In the genomic region with DNA sequence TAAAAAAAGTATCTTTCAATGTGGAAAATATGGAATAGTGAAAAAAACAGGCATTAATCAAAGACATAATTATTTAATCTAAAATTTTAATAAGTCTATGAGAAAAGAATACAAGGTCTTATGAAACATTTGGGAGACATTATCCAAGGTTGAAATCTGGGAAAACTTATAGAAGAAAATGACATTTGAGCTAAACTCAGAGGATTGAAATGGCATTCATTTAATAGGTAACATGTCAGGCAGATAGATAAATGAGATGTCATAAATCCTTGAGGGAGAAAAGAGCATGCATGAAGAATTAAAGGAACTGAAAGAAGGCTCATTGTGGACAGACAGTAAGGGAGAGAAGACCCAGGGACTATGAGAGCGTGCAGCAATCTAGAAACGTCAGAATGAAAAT, we compare ENCODE assay signal across 30 cellular contexts.
"Had no signal": no experiment of that assay in that cellular context is flagged by ENCODE, and none has a peak within 500 bp of the region (broad histone marks: within the 10 kb centered on the region; RNA-seq: fewer than 3 reads in every experiment).

No MANE protein-coding gene starts in this region.

- H3K9me3 ChIP-seq: ovary, psoas muscle, right lobe of liver, sigmoid colon, suprapubic skin, testis, tibial artery, transverse colon, upper lobe of right lung, uterus had no signal

- H3K4me3 Mint-ChIP-seq: naive thymus-derived CD8-positive, alpha-beta T cell; natural killer cell treated with Interleukin-12 subunit alpha and Interleukin-12 subunit beta and Interleukin-15 and Interleukin-18, amount 100 ng/mL, for 72 hours; nephron progenitor cell; neural progenitor cell; stimulated activated effector memory CD8-positive, alpha-beta T cell treated with anti-CD3 and anti-CD28 coated beads, Interleukin-12 subunit alpha, Interleukin-12 subunit beta, amount 100 ng/mL, for 72 hours; stimulated activated naive B cell treated with anti-CD40 and anti-IgM and Interleukin-4, amounts not matched to agents 10 μg/mL and 1 μg/mL and 100 μg/mL, for 72 hours; stimulated activated naive CD8-positive, alpha-beta T cell treated with anti-CD3 and anti-CD28 coated beads, Interleukin-15, amount 100 ng/mL, for 72 hours; type B pancreatic cell had no signal

- H3K4me1 Mint-ChIP-seq: naive thymus-derived CD8-positive, alpha-beta T cell; nephron progenitor cell; neural progenitor cell; stimulated activated effector memory CD8-positive, alpha-beta T cell treated with anti-CD3 and anti-CD28 coated beads, Interleukin-12 subunit alpha, Interleukin-12 subunit beta, amount 100 ng/mL, for 72 hours; stimulated activated naive B cell treated with anti-CD40 and anti-IgM and Interleukin-4, amounts not matched to agents 10 μg/mL and 1 μg/mL and 100 μg/mL, for 72 hours; stimulated activated naive CD8-positive, alpha-beta T cell treated with anti-CD3 and anti-CD28 coated beads, Interleukin-15, amount 100 ng/mL, for 72 hours had no signal

- H3K27ac ChIP-seq: neural progenitor cell, ovary, parathyroid adenoma, psoas muscle, right lobe of liver, sigmoid colon, suprapubic skin, testis, tibial artery, transverse colon, upper lobe of right lung, uterus had no signal

- H3K9ac ChIP-seq: neural progenitor cell, parathyroid adenoma had no signal

- H3K4me2 ChIP-seq: neural progenitor cell had no signal

- DNase-seq: naive thymus-derived CD8-positive, alpha-beta T cell; nephron progenitor cell; occipital lobe; ovary; posterior cingulate gyrus; psoas muscle; right cardiac atrium; right lobe of liver; sigmoid colon; small intestine; stimulated activated CD4-positive, alpha-beta T cell treated with anti-CD3 and anti-CD28 coated beads, Interleukin-15, amount 100 ng/mL, for 24 hours; stimulated activated CD4-positive, alpha-beta T cell treated with anti-CD3 and anti-CD28 coated beads, Interleukin-2, amount 100 ng/mL, for 24 hours; stimulated activated CD4-positive, alpha-beta T cell treated with anti-CD3 and anti-CD28 coated beads, Interleukin-2, amount 100 ng/mL, for 48 hours; stimulated activated CD4-positive, alpha-beta T cell treated with anti-CD3 and anti-CD28 coated beads, Interleukin-4, amount 100 ng/mL, for 24 hours; stimulated activated naive B cell treated with anti-CD40 and anti-IgM and Interleukin-4, amounts not matched to agents 10 μg/mL and 1 μg/mL and 100 μg/mL, for 72 hours; stimulated activated naive CD4-positive, alpha-beta T cell treated with Interleukin-2 at 50 U/mL for 16 hours; stimulated activated naive CD8-positive, alpha-beta T cell treated with anti-CD3 and anti-CD28 coated beads, Interleukin-15, amount 100 ng/mL, for 72 hours; substantia nigra; testis; tibial artery; transverse colon; upper lobe of right lung; uterus had no signal

- H3K36me3 Mint-ChIP-seq: naive thymus-derived CD8-positive, alpha-beta T cell; neural progenitor cell; stimulated activated effector memory CD8-positive, alpha-beta T cell treated with anti-CD3 and anti-CD28 coated beads, Interleukin-12 subunit alpha, Interleukin-12 subunit beta, amount 100 ng/mL, for 72 hours; stimulated activated naive B cell treated with anti-CD40 and anti-IgM and Interleukin-4, amounts not matched to agents 10 μg/mL and 1 μg/mL and 100 μg/mL, for 72 hours; type B pancreatic cell had no signal

- H3K79me2 ChIP-seq: parathyroid adenoma had no signal

- ATAC-seq: naive thymus-derived CD8-positive, alpha-beta T cell; natural killer cell treated with Interleukin-12 subunit alpha and Interleukin-12 subunit beta and Interleukin-15 and Interleukin-18, amount 100 ng/mL, for 72 hours; psoas muscle; right cardiac atrium; right lobe of liver; stimulated activated effector memory CD8-positive, alpha-beta T cell treated with anti-CD3 and anti-CD28 coated beads, Interleukin-12 subunit alpha, Interleukin-12 subunit beta, amount 100 ng/mL, for 72 hours; stimulated activated naive B cell treated with anti-CD40 and anti-IgM and Interleukin-4, amounts not matched to agents 10 μg/mL and 1 μg/mL and 100 μg/mL, for 72 hours; stimulated activated naive CD8-positive, alpha-beta T cell treated with anti-CD3 and anti-CD28 coated beads, Interleukin-15, amount 100 ng/mL, for 72 hours; upper lobe of right lung had no signal

- H3K36me3 ChIP-seq: neural progenitor cell, ovary, right lobe of liver, sigmoid colon, suprapubic skin, tibial artery, transverse colon, upper lobe of right lung, uterus had no signal

- H3K4me1 ChIP-seq: neural progenitor cell, parathyroid adenoma, psoas muscle, right lobe of liver, sigmoid colon, suprapubic skin, testis, tibial artery, transverse colon, upper lobe of right lung, uterus had no signal

- H3K9me3 Mint-ChIP-seq: nephron progenitor cell, neural progenitor cell, type B pancreatic cell had no signal

- H3K27me3 ChIP-seq: neural progenitor cell, ovary, right lobe of liver, sigmoid colon, suprapubic skin, testis, tibial artery, transverse colon, upper lobe of right lung, uterus had no signal

- H3K27me3 Mint-ChIP-seq: naive thymus-derived CD8-positive, alpha-beta T cell; natural killer cell treated with Interleukin-12 subunit alpha and Interleukin-12 subunit beta and Interleukin-15 and Interleukin-18, amount 100 ng/mL, for 72 hours; progenitor cell of endocrine pancreas; stimulated activated naive B cell treated with anti-CD40 and anti-IgM and Interleukin-4, amounts not matched to agents 10 μg/mL and 1 μg/mL and 100 μg/mL, for 72 hours; stimulated activated naive CD8-positive, alpha-beta T cell treated with anti-CD3 and anti-CD28 coated beads, Interleukin-15, amount 100 ng/mL, for 72 hours; type B pancreatic cell had no signal

- H3K27ac Mint-ChIP-seq: naive thymus-derived CD8-positive, alpha-beta T cell; natural killer cell treated with Interleukin-12 subunit alpha and Interleukin-12 subunit beta and Interleukin-15 and Interleukin-18, amount 100 ng/mL, for 72 hours; nephron progenitor cell; neural progenitor cell; progenitor cell of endocrine pancreas; stimulated activated effector memory CD8-positive, alpha-beta T cell treated with anti-CD3 and anti-CD28 coated beads, Interleukin-12 subunit alpha, Interleukin-12 subunit beta, amount 100 ng/mL, for 72 hours; stimulated activated naive B cell treated with anti-CD40 and anti-IgM and Interleukin-4, amounts not matched to agents 10 μg/mL and 1 μg/mL and 100 μg/mL, for 72 hours; stimulated activated naive CD8-positive, alpha-beta T cell treated with anti-CD3 and anti-CD28 coated beads, Interleukin-15, amount 100 ng/mL, for 72 hours; type B pancreatic cell had no signal

- H2AFZ ChIP-seq: neural progenitor cell, parathyroid adenoma had no signal

- H3K4me3 ChIP-seq: neural progenitor cell, ovary, psoas muscle, right lobe of liver, sigmoid colon, suprapubic skin, testis, tibial artery, transverse colon, upper lobe of right lung, uterus had no signal
